Comparison of ENCODE assay signal across 10 cellular contexts in the genomic region with DNA sequence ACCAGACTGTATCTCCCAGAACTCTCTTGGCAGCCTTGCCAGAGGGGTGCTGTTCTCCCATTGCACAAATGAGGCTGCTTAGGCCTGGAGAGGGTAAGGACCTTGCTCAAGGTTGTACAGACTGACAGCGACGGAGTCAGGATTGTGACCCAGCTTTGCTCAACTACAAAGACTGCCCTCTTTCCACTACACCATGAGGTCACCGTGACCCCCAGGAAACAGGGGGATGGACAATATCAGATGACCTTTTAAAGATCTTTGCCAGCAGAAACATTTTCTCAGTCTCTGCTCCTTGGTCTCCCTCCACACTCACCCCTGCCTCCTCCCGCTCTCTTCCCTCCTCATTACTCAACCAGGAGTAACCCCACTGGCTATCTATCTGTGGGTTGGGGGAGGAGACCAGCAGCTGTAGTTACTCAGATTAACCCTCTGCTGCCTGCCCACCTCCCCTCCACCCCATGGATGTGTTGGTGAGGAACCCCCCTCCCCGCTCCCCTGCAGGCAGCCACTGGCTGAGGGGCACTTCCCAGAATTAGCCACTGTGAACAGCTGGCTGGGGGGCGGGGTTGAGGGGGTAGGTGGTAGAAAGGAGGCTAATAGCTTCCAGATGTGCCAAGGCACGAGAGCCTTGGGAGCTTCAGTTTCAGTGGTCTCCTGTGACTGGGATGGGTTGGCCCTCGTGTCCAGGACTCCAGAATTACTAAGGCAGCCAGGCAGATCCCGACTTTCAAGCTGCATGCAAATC. TPM values are rescaled to one million over a fixed set of nuclear protein-coding genes. Genes with fewer than 3 reads are reported as not detected.
A peak's percentile ranks its signal among the peaks of the same experiment; 100 is the strongest.
DNase-seq lines count a peak whose midpoint lies in the region; ATAC-seq and TF ChIP-seq lines count a peak whose summit lies in the region.
"Had no signal": no experiment of that assay in that cellular context is flagged by ENCODE, and none has a peak within 500 bp of the region (broad histone marks: within the 10 kb centered on the region; RNA-seq: fewer than 3 reads in every experiment).

No MANE protein-coding gene starts in this region.

- DNase-seq in EH (ENCODE audit: low read depth) (peak; percentile 37), KBM-7 (peak; percentile 39), glomerular visceral epithelial cell (ENCODE audit: extremely low spot score) (peak; percentile 46), cerebellum (ENCODE audit: low spot score) (no peak), medulla oblongata (ENCODE audit: extremely low spot score) (no peak), HFFc6 (no peak)
- DNase-seq in stimulated activated CD4-positive, alpha-beta T cell treated with anti-CD3 and anti-CD28 coated beads, Interleukin-4, amount 100 ng/mL, for 24 hours, result no peak
- DNase-seq: NCI-H524 treated with DMSO at 0.1 percent for 48 hours had no signal

- peaks cover 6% of the 10 kb centered on the region for H3K4me1 Mint-ChIP-seq in HFFc6 (ENCODE audit: low read depth)

- no peaks in the 10 kb centered on the region for H3K9me3 Mint-ChIP-seq in HFFc6

- H3K4me3 Mint-ChIP-seq in HFFc6, result no peak overlapping the region
- H3K4me3 Mint-ChIP-seq: activated naive CD8-positive, alpha-beta T cell had no signal

- no peaks in the 10 kb centered on the region for H3K36me3 Mint-ChIP-seq in HFFc6 (ENCODE audit: low read depth)
- H3K36me3 Mint-ChIP-seq: activated naive CD8-positive, alpha-beta T cell had no signal

- H3K27me3 Mint-ChIP-seq in HFFc6 (ENCODE audit: insufficient read depth), result peaks cover 35% of the 10 kb centered on the region
- H3K27me3 Mint-ChIP-seq: activated naive CD8-positive, alpha-beta T cell had no signal

- H3K27ac Mint-ChIP-seq in HFFc6, result no peak overlapping the region
- H3K27ac Mint-ChIP-seq: activated naive CD8-positive, alpha-beta T cell had no signal

- in situ Hi-C loops in KBM-7 (cut with MboI; ENCODE audit: low pct_unique_long_range_greater_than_20kb, low sequenced_read_pairs), result no loop called here

- no peak for TF ChIP-seq CTCF in HFFc6 (IDR thresholded peaks at IDR 0.05)

- peak; percentile 31 for ATAC-seq in GM21723 (IDR thresholded peaks at IDR 0.05; ENCODE audit: unreplicated experiment)

RNA-seq across cellular contexts. Expression of a gene that starts 26.9 kb away (rescaled TPM):
- total RNA-seq in cerebellum, result 17.0 TPM
- 10 to 100 TPM; 34.3 to 42.8 (median 38.3) TPM for total RNA-seq in HFFc6 (2021; fragmentation: NEBNext Ultra II Directional; extraction: Animal tissue kit (Norgen Biotek cat#: 25700))

RNA-seq across cellular contexts. Expression of a gene that starts 55.5 kb away (rescaled TPM):
- 34.4 TPM for total RNA-seq in cerebellum
- total RNA-seq in HFFc6 (2021; fragmentation: NEBNext Ultra II Directional; extraction: Animal tissue kit (Norgen Biotek cat#: 25700)), result 10 to 100 TPM; 26.0 to 37.4 (median 28.3) TPM

Comparison
In these comparisons a context has a peak if more than half of its experiments do, and no peak if none do; other contexts are left out.
1. DNase-seq: peak in EH (single experiment), KBM-7 (single experiment) and glomerular visceral epithelial cell (single experiment); none in cerebellum (single experiment), stimulated activated CD4-positive, alpha-beta T cell treated with anti-CD3 and anti-CD28 coated beads, Interleukin-4, amount 100 ng/mL, for 24 hours (single experiment), medulla oblongata (single experiment) and HFFc6 (single experiment).